ENCODE assay signal across 13 cellular contexts in the genomic region with DNA sequence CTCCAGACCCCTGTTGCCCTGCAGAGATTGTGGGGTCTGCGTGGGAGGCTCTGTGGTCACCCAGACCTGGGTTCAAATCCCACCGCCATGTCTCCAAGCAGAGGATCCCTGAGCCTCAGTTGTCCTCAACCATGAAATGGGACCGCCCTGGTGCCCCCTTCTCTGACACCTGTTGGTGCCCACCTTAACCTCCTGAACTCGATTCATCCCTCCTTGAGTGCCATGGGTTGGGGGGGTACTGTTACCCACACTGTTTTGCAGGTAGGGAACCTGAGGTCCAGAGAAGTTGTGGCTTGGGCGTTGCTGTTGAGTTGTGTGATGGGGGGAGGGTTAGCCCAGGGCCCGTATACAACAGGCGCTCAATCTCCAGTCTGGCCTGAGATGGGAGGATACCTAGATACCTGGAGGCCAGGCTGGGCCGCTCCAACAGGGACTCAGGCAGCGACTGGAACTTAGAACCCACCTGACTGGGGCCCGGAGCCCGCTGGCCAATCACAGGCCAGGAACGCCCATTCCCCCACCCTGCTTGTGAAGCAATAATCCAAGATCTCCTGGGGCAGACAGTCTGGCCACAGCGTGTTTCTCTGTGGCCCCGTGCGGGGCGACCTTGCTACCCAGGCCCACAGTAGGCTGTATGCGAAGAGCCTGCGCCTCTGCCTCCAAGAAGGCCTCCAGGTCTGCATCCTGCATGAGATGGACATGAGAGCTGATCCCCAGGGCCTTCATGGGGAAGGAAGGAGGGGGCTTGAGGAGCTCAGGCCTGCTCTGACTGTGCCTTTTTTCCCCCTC. TPM values are rescaled to one million over a fixed set of nuclear protein-coding genes. Genes with fewer than 3 reads are reported as not detected.
DNase-seq lines count a peak whose midpoint lies in the region; ATAC-seq and TF ChIP-seq lines count a peak whose summit lies in the region.
"Had no signal": no experiment of that assay in that cellular context is flagged by ENCODE, and none has a peak within 500 bp of the region (broad histone marks: within the 10 kb centered on the region; RNA-seq: fewer than 3 reads in every experiment).

No MANE protein-coding gene starts in this region.

- H3K27me3 Mint-ChIP-seq in activated naive CD4-positive, alpha-beta T cell treated with anti-CD3 and anti-CD28 coated beads, Interleukin-2, amount 10 ng/mL, durations not matched to agents 7 days and 5 days: peaks cover 5% of the 10 kb centered on the region
- no peaks in the 10 kb centered on the region for H3K27me3 Mint-ChIP-seq in activated B cell treated with CpG ODN at 0.5 μM for 24 hours
- peaks cover 0 to 2% (median 2%) of the 10 kb centered on the region in 3 donors for H3K27me3 Mint-ChIP-seq in immature natural killer cell (ENCODE audit: low read depth in 3 of 3)

- H3K36me3 Mint-ChIP-seq in activated naive CD4-positive, alpha-beta T cell treated with anti-CD3 and anti-CD28 coated beads, Interleukin-2, amount 10 ng/mL, durations not matched to agents 7 days and 5 days: peaks cover 13% of the 10 kb centered on the region
- H3K36me3 Mint-ChIP-seq in activated B cell treated with CpG ODN at 0.5 μM for 24 hours (ENCODE audit: low read depth): peaks cover 17% of the 10 kb centered on the region
- H3K36me3 Mint-ChIP-seq in immature natural killer cell: no peaks in the 10 kb centered on the region

- H3K27ac Mint-ChIP-seq in activated naive CD4-positive, alpha-beta T cell treated with anti-CD3 and anti-CD28 coated beads, Interleukin-2, amount 10 ng/mL, durations not matched to agents 7 days and 5 days: peak overlapping the region; percentile 71
- H3K27ac Mint-ChIP-seq in activated B cell treated with CpG ODN at 0.5 μM for 24 hours: peak overlapping the region; percentile 41
- no peak overlapping the region for H3K27ac Mint-ChIP-seq in immature natural killer cell

- H3K36me3 ChIP-seq in upper lobe of left lung: peaks cover 0 to 18% (median 11%) of the 10 kb centered on the region in 4 donors

- H3K4me3 Mint-ChIP-seq in activated naive CD4-positive, alpha-beta T cell treated with anti-CD3 and anti-CD28 coated beads, Interleukin-2, amount 10 ng/mL, durations not matched to agents 7 days and 5 days: peak overlapping the region; percentile 51
- no peak overlapping the region for H3K4me3 Mint-ChIP-seq in activated B cell treated with CpG ODN at 0.5 μM for 24 hours
- H3K4me3 Mint-ChIP-seq in immature natural killer cell: peak overlapping the region in 3 of 5 donors; percentile 12 to 21 (median 18)

- no peak for TF ChIP-seq POLR2A in upper lobe of left lung (IDR thresholded peaks at IDR 0.05)

- H3K9me3 Mint-ChIP-seq in activated naive CD4-positive, alpha-beta T cell treated with anti-CD3 and anti-CD28 coated beads, Interleukin-2, amount 10 ng/mL, durations not matched to agents 7 days and 5 days: no peaks in the 10 kb centered on the region
- no peaks in the 10 kb centered on the region for H3K9me3 Mint-ChIP-seq in activated B cell treated with CpG ODN at 0.5 μM for 24 hours
- H3K9me3 Mint-ChIP-seq in immature natural killer cell: no peaks in the 10 kb centered on the region
- H3K9me3 Mint-ChIP-seq: HFFc6 had no signal

- H3K27ac ChIP-seq in upper lobe of left lung: peak overlapping the region in 3 of 4 donors; percentile 86 to 97 (median 88)

- intact Hi-C loops in activated B cell treated with CpG ODN at 0.5 μM for 24 hours (cut with micrococcal nuclease): loop anchor here (10.0 kb wide), 1 partner anchor 176 kb away; a partner anchor contains a TSS

- WGBS in upper lobe of left lung, 2 donors: 83 to 86% methylated on average over 12 to 16 of the region's 18 CpGs

- CTCF ChIA-PET in activated naive CD4-positive, alpha-beta T cell treated with anti-CD3 and anti-CD28 coated beads, Interleukin-2, amount 10 ng/mL, durations not matched to agents 7 days and 5 days (lab: Charles Lee): no interaction called here
- CTCF ChIA-PET in activated B cell treated with CpG ODN at 0.5 μM for 24 hours (lab: Charles Lee): no interaction called here

- H3K4me1 Mint-ChIP-seq in activated naive CD4-positive, alpha-beta T cell treated with anti-CD3 and anti-CD28 coated beads, Interleukin-2, amount 10 ng/mL, durations not matched to agents 7 days and 5 days: peaks cover 32% of the 10 kb centered on the region
- H3K4me1 Mint-ChIP-seq in activated B cell treated with CpG ODN at 0.5 μM for 24 hours (peaks cover 27% of the 10 kb centered on the region), immature natural killer cell (peaks cover 11 to 19% of the 10 kb centered on the region in 2 donors)

- DNase-seq in activated naive CD4-positive, alpha-beta T cell treated with anti-CD3 and anti-CD28 coated beads, Interleukin-2, amount 10 ng/mL, durations not matched to agents 7 days and 5 days: no peak
- DNase-seq in activated naive CD4-positive, alpha-beta T cell treated with anti-CD3 and anti-CD28 coated beads, Interleukin-2, amount 50 U/mL, for 16 hours: no peak
- no peak for DNase-seq in activated B cell treated with CpG ODN at 0.5 μM for 24 hours
- DNase-seq in immature natural killer cell: no peak
- DNase-seq in upper lobe of left lung: peak; percentile 79 to 80
- no peak for DNase-seq in NCI-H2029 (lab: John Stamatoyannopoulos, UW)
- no peak for DNase-seq in kidney glomerular epithelial cell (lab: John Stamatoyannopoulos, UW)
- DNase-seq: HFFc6, NCI-H1105 treated with DMSO at 0.1 percent for 48 hours had no signal

- POLR2A ChIA-PET in activated B cell treated with CpG ODN at 0.5 μM for 24 hours (lab: Charles Lee): interaction anchor here (0.6 to 1.4 kb wide), 4 partner anchors 10 to 55 kb away, joined by 3 to 5 read pairs (median 4); a partner anchor contains a TSS

- no peaks in the 10 kb centered on the region for H3K9me3 ChIP-seq in upper lobe of left lung

- no peak overlapping the region for H3K4me3 ChIP-seq in upper lobe of left lung

- H3K4me1 ChIP-seq in upper lobe of left lung: peaks cover 43 to 59% (median 51%) of the 10 kb centered on the region in 4 donors

- TF ChIP-seq CTCF in activated B cell treated with CpG ODN at 0.5 μM for 24 hours (IDR thresholded peaks at IDR 0.05) (no peak), upper lobe of left lung (IDR thresholded peaks at IDR 0.05) (no peak)

- no peaks in the 10 kb centered on the region for H3K27me3 ChIP-seq in upper lobe of left lung

- ATAC-seq in activated B cell treated with CpG ODN at 0.5 μM for 24 hours (ENCODE audit: low read depth) (no peak), upper lobe of left lung (ENCODE audit: low FRiP score in 2 of 2) (no peak), HG03442 (IDR thresholded peaks at IDR 0.05; ENCODE audit: unreplicated experiment) (no peak)

- TF ChIP-seq EP300 in upper lobe of left lung (IDR thresholded peaks at IDR 0.05): no peak

RNA-seq across cellular contexts. Expression of a gene that starts 2.8 kb away (rescaled TPM):
- total RNA-seq in activated B cell treated with CpG ODN at 0.5 μM for 24 hours (67.7 and 74.9 TPM in 2 replicates), upper lobe of left lung (10 to 100 TPM in 4 of 6 donors, 1 to 10 TPM in 2; 7.1 to 54.5 (median 19.2) TPM)
- 1 to 10 TPM; 1.0 to 1.7 (median 1.4) TPM for polyA plus RNA-seq in immature natural killer cell

RNA-seq across cellular contexts. Expression of a gene that starts 11.5 kb away (rescaled TPM):
- total RNA-seq in activated B cell treated with CpG ODN at 0.5 μM for 24 hours: 0.49 TPM in 2 replicates
- not detected for polyA plus RNA-seq in immature natural killer cell
- total RNA-seq in upper lobe of left lung: not detected
- total RNA-seq: bronchial epithelial cell, HFFc6 had no signal

RNA-seq across cellular contexts. Expression of a gene that starts 15.6 kb away (rescaled TPM):
- 174 and 189 TPM in 2 replicates for total RNA-seq in activated B cell treated with CpG ODN at 0.5 μM for 24 hours
- 100 to 1,000 TPM in 1 of 3 donors, 10 to 100 TPM in 2; 83.5 to 146 (median 85.8) TPM for polyA plus RNA-seq in immature natural killer cell
- 10 to 100 TPM; 39.6 to 71.2 (median 63.3) TPM for total RNA-seq in upper lobe of left lung

RNA-seq across cellular contexts. Expression of a gene that starts 35.4 kb away (rescaled TPM):
- total RNA-seq in activated B cell treated with CpG ODN at 0.5 μM for 24 hours (not detected in 2 replicates), upper lobe of left lung (not detected)
- not detected for polyA plus RNA-seq in immature natural killer cell
- total RNA-seq: bronchial epithelial cell; HFFc6; lower leg skin; T-helper 1 cell treated with Interleukin-12 subunit alpha and Interleukin-12 subunit beta and Interleukin-4 antibody, amounts not matched to agents 30 ng/mL and 1 ng/mL, for 36 hours had no signal

RNA-seq across cellular contexts. Expression of a gene that starts 35.7 kb away (rescaled TPM):
- 76.1 and 79.3 TPM in 2 replicates for total RNA-seq in activated B cell treated with CpG ODN at 0.5 μM for 24 hours
- polyA plus RNA-seq in immature natural killer cell: 100 to 1,000 TPM in 1 of 3 donors, 10 to 100 TPM in 2; 44.2 to 112 (median 48.0) TPM
- total RNA-seq in upper lobe of left lung: 100 to 1,000 TPM in 2 of 6 donors, 10 to 100 TPM in 4; 33.5 to 110 (median 62.1) TPM

Comparison
In these comparisons a context has a peak if more than half of its experiments do, and no peak if none do; other contexts are left out.
1. DNase-seq: peak in upper lobe of left lung (2 of 2); none in activated naive CD4-positive, alpha-beta T cell treated with anti-CD3 and anti-CD28 coated beads, Interleukin-2, amount 10 ng/mL, durations not matched to agents 7 days and 5 days (single experiment), activated naive CD4-positive, alpha-beta T cell treated with anti-CD3 and anti-CD28 coated beads, Interleukin-2, amount 50 U/mL, for 16 hours (single experiment), activated B cell treated with CpG ODN at 0.5 μM for 24 hours (single experiment), immature natural killer cell (0 of 3), NCI-H2029 (single experiment) and kidney glomerular epithelial cell (single experiment).
2. H3K27ac Mint-ChIP-seq: peak in activated naive CD4-positive, alpha-beta T cell treated with anti-CD3 and anti-CD28 coated beads, Interleukin-2, amount 10 ng/mL, durations not matched to agents 7 days and 5 days (single experiment) and activated B cell treated with CpG ODN at 0.5 μM for 24 hours (single experiment); none in immature natural killer cell (0 of 6).